In genomic region chr14:103395245-103395644, GRCh38 we compare ENCODE assay signal across 11 cellular contexts. TPM values are rescaled to one million over a fixed set of nuclear protein-coding genes. Genes with fewer than 3 reads are reported as not detected.
DNase-seq lines count a peak whose midpoint lies in the region; ATAC-seq, FAIRE-seq and TF ChIP-seq lines count a peak whose summit lies in the region.
"Had no signal": no experiment of that assay in that cellular context is flagged by ENCODE, and none has a peak within 500 bp of the region (broad histone marks: within the 10 kb centered on the region; RNA-seq: fewer than 3 reads in every experiment).

No MANE protein-coding gene starts in this region.

- peak overlapping the region; percentile 39 for H3K27ac Mint-ChIP-seq in CD8-positive, alpha-beta T cell

- H3K4me1 ChIP-seq in CD8-positive, alpha-beta T cell (ENCODE audit: insufficient read depth, low read length), result peaks cover 66% of the 10 kb centered on the region
- peaks cover 15 to 46% of the 10 kb centered on the region in 2 experiments for H3K4me1 ChIP-seq in K562 (replicated peaks in 1 of 2; ENCODE audit: control insufficient read depth in 2 of 2, insufficient read depth in 2 of 2, low read length in 2 of 2)
- peaks cover 81 to 86% of the 10 kb centered on the region in 2 experiments for H3K4me1 ChIP-seq in neutrophil (ENCODE audit: control insufficient read depth in 1 of 2, insufficient read depth in 1 of 2, low read depth in 1 of 2, low read length in 1 of 2)

- H3K36me3 ChIP-seq in CD8-positive, alpha-beta T cell (ENCODE audit: insufficient read depth, low read length), result no peaks in the 10 kb centered on the region
- 0 out of 3 replicates have a peak, but pooled peaks cover 2% of the 10 kb centered on the region for H3K36me3 ChIP-seq in K562 (ENCODE audit: control insufficient read depth, insufficient read depth, low read length)
- no peaks in the 10 kb centered on the region for H3K36me3 ChIP-seq in neutrophil
- H3K36me3 ChIP-seq: ovary had no signal

- in situ Hi-C loops in K562 (cut with MboI), result no loop called here

- H3K27me3 ChIP-seq in CD8-positive, alpha-beta T cell (ENCODE audit: insufficient read depth, low read length), result no peaks in the 10 kb centered on the region
- H3K27me3 ChIP-seq in K562 (ENCODE audit: control insufficient read depth in 2 of 2, insufficient read depth in 2 of 2, low read length in 2 of 2), result no peaks in the 10 kb centered on the region
- H3K27me3 ChIP-seq in neutrophil, result no peaks in the 10 kb centered on the region
- H3K27me3 ChIP-seq: ovary had no signal

- BruUV-seq in K562 (replicated peaks; lab: Mats Ljungman, UMichigan), result no TSS peak

- peak overlapping the region; percentile 20 for H3K4me3 Mint-ChIP-seq in CD8-positive, alpha-beta T cell

- intact Hi-C loops in CD8-positive, alpha-beta T cell (cut with DNase I, micrococcal nuclease), result loop anchor here in 1 of 2 experiments (5.0 kb wide), 1 partner anchor 618 kb away; the partner anchor contains the start of gene TRAF3
- intact Hi-C loops in K562 (cut with micrococcal nuclease), result loop anchor here (10.0 kb wide), 1 partner anchor 130 kb away; the partner anchor contains the start of genes CKB and TRMT61A

- CTCF ChIA-PET in CD8-positive, alpha-beta T cell (lab: Charles Lee), result interaction anchor here (0.9 kb wide), 1 partner anchor 66 kb away, joined by 3 read pairs; no protein-coding TSS in a partner anchor
- CTCF ChIA-PET in K562 (lab: Yijun Ruan, JAX; ENCODE audit: low intra/inter-chr PET ratio), result no interaction called here

- peaks cover 15% of the 10 kb centered on the region for H4K20me1 ChIP-seq in K562 (replicated peaks; ENCODE audit: control insufficient read depth, insufficient read depth, low read length)

- peak in 1 of 7 experiments; percentile 14 for DNase-seq in CD8-positive, alpha-beta T cell
- DNase-seq in HCEC 1CT (peak; percentile 72), K562 (ENCODE audit: extremely low read depth in 1 of 4, low spot score in 3 of 4) (no peak), COLO668 (lab: John Stamatoyannopoulos, UW; ENCODE audit: unreplicated experiment) (no peak), substantia nigra (lab: John Stamatoyannopoulos, UW) (no peak)
- DNase-seq: effector CD4-positive, alpha-beta T cell; GF-D8; ovary; SIG-M5 had no signal

- no peaks in the 10 kb centered on the region for H3K27me3 Mint-ChIP-seq in CD8-positive, alpha-beta T cell (ENCODE audit: low read depth)

- ATAC-seq in CD8-positive, alpha-beta T cell, result peak; percentile 61
- ATAC-seq in K562 (no peak), HG02884 (IDR thresholded peaks at IDR 0.05; ENCODE audit: unreplicated experiment) (no peak)

- H3K36me3 Mint-ChIP-seq in CD8-positive, alpha-beta T cell, result peaks cover 10% of the 10 kb centered on the region

- no peaks in the 10 kb centered on the region for H3K9me3 ChIP-seq in CD8-positive, alpha-beta T cell (ENCODE audit: low read length)
- H3K9me3 ChIP-seq in K562 (replicated peaks; ENCODE audit: control insufficient read depth, insufficient read depth, low read depth, low read length), result no peaks in the 10 kb centered on the region; the same call in 1 of the 2 replicates
- H3K9me3 ChIP-seq in neutrophil, result no peaks in the 10 kb centered on the region
- H3K9me3 ChIP-seq: ovary had no signal

- no peak overlapping the region for H3K9ac ChIP-seq in K562 (ENCODE audit: insufficient read depth in 1 of 2, low read depth in 2 of 2, low read length in 2 of 2)

- peak; percentile 29 for FAIRE-seq in K562 (lab: Jason Lieb, UNC)

- H3K4me1 Mint-ChIP-seq in CD8-positive, alpha-beta T cell (ENCODE audit: low read depth), result peaks cover 73% of the 10 kb centered on the region

- TF ChIP-seq CTCF in CD8-positive, alpha-beta T cell (IDR thresholded peaks at IDR 0.05), result no peak
- no peak for TF ChIP-seq CTCF in K562 (IDR thresholded peaks at IDR 0.05 in 2 of 3, conservative IDR thresholded peaks at IDR 0.05 in 1 of 3; ENCODE audit: insufficient read depth in 2 of 3, low read depth in 1 of 3, low read length in 3 of 3)
- TF ChIP-seq CTCF in neutrophil (IDR thresholded peaks at IDR 0.05), result no peak

- H3K27ac ChIP-seq in CD8-positive, alpha-beta T cell (ENCODE audit: low read depth, low read length), result no peak overlapping the region
- H3K27ac ChIP-seq in K562 (ENCODE audit: extremely low read depth, low read depth, low read length) (no peak overlapping the region), neutrophil (peak overlapping the region; percentile 66), substantia nigra (ENCODE audit: low read depth, low read length, poor library complexity, severe bottlenecking) (no peak overlapping the region)
- H3K27ac ChIP-seq: ovary had no signal

- no peaks in the 10 kb centered on the region for H3K9me3 Mint-ChIP-seq in CD8-positive, alpha-beta T cell

- H3K4me2 ChIP-seq in K562 (ENCODE audit: insufficient read depth, low read length), result peak overlapping the region; percentile 46; the same call in 1 of the 2 replicates

- 50% methylated on average over 2 of the region's 2 CpGs for WGBS in K562 (ENCODE audit: insufficient coverage, low coverage, missing lambda C conversion rate)

- H2AFZ ChIP-seq in K562 (ENCODE audit: low read depth, low read length), result no peak overlapping the region

- POLR2A ChIA-PET in CD8-positive, alpha-beta T cell (lab: Charles Lee), result no interaction called here
- POLR2A ChIA-PET in K562 (lab: Yijun Ruan, JAX), result no interaction called here

- peaks cover 97% of the 10 kb centered on the region for H3K79me2 ChIP-seq in K562 (ENCODE audit: control insufficient read depth, insufficient read depth, low read length)

- TF ChIP-seq POLR2A in K562 (conservative IDR thresholded peaks at IDR 0.05), result no peak

- H3K4me3 ChIP-seq in CD8-positive, alpha-beta T cell (ENCODE audit: low read depth, low read length), result no peak overlapping the region
- no peak overlapping the region for H3K4me3 ChIP-seq in K562
- peak overlapping the region in 1 of 2 experiments; percentile 30 for H3K4me3 ChIP-seq in neutrophil (ENCODE audit: low read depth in 1 of 2, low read length in 1 of 2)
- H3K4me3 ChIP-seq: ovary had no signal

- TF ChIP-seq EP300 in K562 (IDR thresholded peaks at IDR 0.05; ENCODE audit: low read length), result no peak

- no peak for TF ChIP-seq RAD21 in K562 (CRISPR knock-in tag; conservative IDR thresholded peaks at IDR 0.05 in 1 of 2, IDR thresholded peaks at IDR 0.05 in 1 of 2)

- no peaks in the 10 kb centered on the region for H3K9me1 ChIP-seq in K562 (ENCODE audit: control insufficient read depth, insufficient read depth, low read length)

TF ChIP-seq in K562, 482 proteins besides CTCF, POLR2A, EP300 and RAD21:
- peak in 1 of 2 experiments; percentile 28; a peak in 1 of 4 replicates for TF ChIP-seq KDM1A (IDR thresholded peaks at IDR 0.05)
- TF ChIP-seq ASH1L (IDR thresholded peaks at IDR 0.05; ENCODE audit: borderline replicate concordance, low read depth, partially characterized antibody), result no peak

RNA-seq across cellular contexts. Expression of gene MARK3, which starts 10.0 kb away (rescaled TPM):
- 100 to 1,000 TPM; 123 to 124 TPM for total RNA-seq in CD8-positive, alpha-beta T cell
- 157 and 305 TPM in 2 replicates for total RNA-seq in K562 (2011; cell fraction: chromatin; rRNA removed; ENCODE audit: low replicate concordance)
- 86.7 and 110 TPM in 2 replicates for total RNA-seq in K562 (2011; cell fraction: nucleolus; rRNA removed)
- 139 and 215 TPM in 2 replicates for total RNA-seq in K562 (2011; cell fraction: nucleoplasm; rRNA removed)
- total RNA-seq in K562 (2014; rRNA removed), result 47.9 and 49.5 TPM in 2 replicates
- total RNA-seq in K562 (2014; rRNA removed; fragmentation: Illumina TruSeq; extraction: Trizol), result 57.5 and 60.4 TPM in 2 replicates
- total RNA-seq in K562 (2015; rRNA removed; fragmentation: Illumina TruSeq; extraction: Trizol), result 52.1 and 56.3 TPM in 2 replicates
- 54.1 and 63.1 TPM in 2 replicates for total RNA-seq in K562 (2021)
- 60.7 and 68.7 TPM in 2 replicates for polyA plus RNA-seq in K562 (2011; rRNA removed)
- polyA plus RNA-seq in K562 (2011; cell fraction: cytosol; rRNA removed), result 29.4 and 31.3 TPM in 2 replicates
- polyA plus RNA-seq in K562 (2011; cell fraction: nucleus; rRNA removed), result 59.4 and 59.9 TPM in 2 replicates
- 41.6 and 49.0 TPM in 2 replicates for polyA plus RNA-seq in K562 (2012)
- 54.9 and 65.3 TPM in 2 replicates for polyA plus RNA-seq in K562 (2014; fragmentation: Illumina TruSeq; extraction: Trizol)
- polyA plus RNA-seq in K562 (2014; fragmentation: Nextera tagmentation; extraction: Ambion mirVana), result 10 to 100 TPM; 10.1 to 18.2 TPM
- polyA plus RNA-seq in K562 (2014; rRNA removed), result 53.2 and 55.1 TPM in 2 replicates
- polyA minus RNA-seq in K562 (2011; rRNA and poly(A)+ RNA removed), result 95.3 and 99.4 TPM in 2 replicates
- polyA minus RNA-seq in K562 (2011; cell fraction: cytosol; rRNA and poly(A)+ RNA removed), result 20.8 and 26.0 TPM in 2 replicates
- 54.3 and 101 TPM in 2 replicates for polyA minus RNA-seq in K562 (2011; cell fraction: nucleus; rRNA and poly(A)+ RNA removed)
